1 cellular context compared by ENCODE assay signal in the genomic region with DNA sequence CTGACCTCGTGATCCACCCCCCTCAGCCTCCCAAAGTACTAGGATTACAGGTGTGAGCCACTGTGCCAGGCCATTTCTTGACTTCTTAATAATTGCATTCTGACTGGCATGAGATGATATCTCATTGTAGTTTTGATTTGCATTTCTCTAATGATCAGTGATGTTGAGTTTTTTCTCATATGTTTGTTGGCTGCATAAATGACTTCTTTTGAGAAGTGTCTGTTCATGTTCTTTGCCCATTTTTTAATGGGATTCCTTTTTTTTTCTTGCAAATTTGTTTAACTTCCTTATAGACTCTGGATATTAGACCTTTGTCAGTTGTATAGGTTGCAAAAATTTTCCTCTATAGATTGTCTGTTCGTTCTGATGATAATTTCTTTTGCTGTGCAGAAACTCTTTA.
TF ChIP-seq lines count a peak whose summit lies in the region.

No MANE protein-coding gene starts in this region.

TF ChIP-seq in K562, 482 proteins besides CTCF, POLR2A, EP300 and RAD21:
- TF ChIP-seq, protein P1, sequence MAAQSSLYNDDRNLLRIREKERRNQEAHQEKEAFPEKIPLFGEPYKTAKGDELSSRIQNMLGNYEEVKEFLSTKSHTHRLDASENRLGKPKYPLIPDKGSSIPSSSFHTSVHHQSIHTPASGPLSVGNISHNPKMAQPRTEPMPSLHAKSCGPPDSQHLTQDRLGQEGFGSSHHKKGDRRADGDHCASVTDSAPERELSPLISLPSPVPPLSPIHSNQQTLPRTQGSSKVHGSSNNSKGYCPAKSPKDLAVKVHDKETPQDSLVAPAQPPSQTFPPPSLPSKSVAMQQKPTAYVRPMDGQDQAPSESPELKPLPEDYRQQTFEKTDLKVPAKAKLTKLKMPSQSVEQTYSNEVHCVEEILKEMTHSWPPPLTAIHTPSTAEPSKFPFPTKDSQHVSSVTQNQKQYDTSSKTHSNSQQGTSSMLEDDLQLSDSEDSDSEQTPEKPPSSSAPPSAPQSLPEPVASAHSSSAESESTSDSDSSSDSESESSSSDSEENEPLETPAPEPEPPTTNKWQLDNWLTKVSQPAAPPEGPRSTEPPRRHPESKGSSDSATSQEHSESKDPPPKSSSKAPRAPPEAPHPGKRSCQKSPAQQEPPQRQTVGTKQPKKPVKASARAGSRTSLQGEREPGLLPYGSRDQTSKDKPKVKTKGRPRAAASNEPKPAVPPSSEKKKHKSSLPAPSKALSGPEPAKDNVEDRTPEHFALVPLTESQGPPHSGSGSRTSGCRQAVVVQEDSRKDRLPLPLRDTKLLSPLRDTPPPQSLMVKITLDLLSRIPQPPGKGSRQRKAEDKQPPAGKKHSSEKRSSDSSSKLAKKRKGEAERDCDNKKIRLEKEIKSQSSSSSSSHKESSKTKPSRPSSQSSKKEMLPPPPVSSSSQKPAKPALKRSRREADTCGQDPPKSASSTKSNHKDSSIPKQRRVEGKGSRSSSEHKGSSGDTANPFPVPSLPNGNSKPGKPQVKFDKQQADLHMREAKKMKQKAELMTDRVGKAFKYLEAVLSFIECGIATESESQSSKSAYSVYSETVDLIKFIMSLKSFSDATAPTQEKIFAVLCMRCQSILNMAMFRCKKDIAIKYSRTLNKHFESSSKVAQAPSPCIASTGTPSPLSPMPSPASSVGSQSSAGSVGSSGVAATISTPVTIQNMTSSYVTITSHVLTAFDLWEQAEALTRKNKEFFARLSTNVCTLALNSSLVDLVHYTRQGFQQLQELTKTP (IDR thresholded peaks at IDR 0.05; ENCODE audit: low read depth in 1 of 2, partially characterized antibody in 2 of 2) = peak in 1 of 2 experiments; percentile 100
- TF ChIP-seq TRIM24 (IDR thresholded peaks at IDR 0.05) (peak; percentile 20 to 37; a peak in 1 of 4 replicates), TRIM28 (IDR thresholded peaks at IDR 0.05) (0 out of 2 replicates have a peak, but pooled peaks have one; percentile 42)
TF ChIP-seq in K562: peak in this region for 3; not testable (repeated sequence) for 479.
